Comparison of ENCODE assay signal across 28 cellular contexts in genomic region chr16:22222006-22222405, GRCh38. TPM values are rescaled to one million over a fixed set of nuclear protein-coding genes. Genes with fewer than 3 reads are reported as not detected.
"Had no signal": no experiment of that assay in that cellular context is flagged by ENCODE, and none has a peak within 500 bp of the region (broad histone marks: within the 10 kb centered on the region; RNA-seq: fewer than 3 reads in every experiment).

No MANE protein-coding gene starts in this region.

- H3K4me3 ChIP-seq: dorsolateral prefrontal cortex, gastroesophageal sphincter, lung, ovary, sigmoid colon, skin epidermis, spleen, suprapubic skin, thyroid gland had no signal

- ATAC-seq: esophagus mucosa; gastroesophageal sphincter; natural killer cell; stimulated activated naive B cell treated with anti-CD40 and anti-IgM and Interleukin-4, amounts not matched to agents 10 μg/mL and 1 μg/mL and 100 μg/mL, for 72 hours had no signal

- H3K27me3 ChIP-seq: dorsolateral prefrontal cortex, gastroesophageal sphincter, ovary, sigmoid colon, spleen, suprapubic skin, thyroid gland had no signal

- H3K36me3 ChIP-seq: ovary had no signal

- DNase-seq: caudate nucleus; dorsolateral prefrontal cortex; effector CD4-positive, alpha-beta T cell; endodermal cell; foreskin fibroblast; glutamatergic neuron; hypothalamus; natural killer cell; occipital lobe; ovary; posterior cingulate gyrus; retina; sigmoid colon; spleen; stimulated activated naive B cell treated with anti-CD40 and anti-IgM and Interleukin-4, amounts not matched to agents 10 μg/mL and 1 μg/mL and 100 μg/mL, for 72 hours; thyroid gland had no signal

- FAIRE-seq: colon, keratinocyte had no signal

- H3K9me3 ChIP-seq: gastroesophageal sphincter, ovary, sigmoid colon, spleen, suprapubic skin, thyroid gland had no signal

- H3K27ac ChIP-seq: epithelial cell of prostate, gastroesophageal sphincter, ovary, skin epidermis, spleen, suprapubic skin, thyroid gland had no signal

RNA-seq across cellular contexts. Expression of gene SDR42E2, which starts 59.7 kb away (rescaled TPM):
- total RNA-seq: cerebellum, endodermal cell, esophagus mucosa, gastroesophageal sphincter, liver, occipital lobe, sigmoid colon, suprapubic skin, thyroid gland, urinary bladder had no signal
- polyA plus RNA-seq: keratinocyte, neural cell, urinary bladder had no signal
